ENCODE assay signal across 1 cellular context in genomic region chr11:34613462-34614183, GRCh38.
TF ChIP-seq lines count a peak whose summit lies in the region.

No MANE protein-coding gene starts in this region.

TF ChIP-seq in GM12878, 131 proteins besides CTCF, POLR2A, EP300 and RAD21 (continued from another document):
- TF ChIP-seq ZNF217 (IDR thresholded peaks at IDR 0.05) (peak; percentile 36; the same call in 1 of the 2 replicates), RELA (IDR thresholded peaks at IDR 0.05; ENCODE audit: borderline replicate concordance, partially characterized antibody) (no peak), ATF3 (IDR thresholded peaks at IDR 0.05; ENCODE audit: borderline replicate concordance, extremely low read depth, low read depth, low read length) (no peak), SPI1 (IDR thresholded peaks at IDR 0.05; ENCODE audit: borderline replicate concordance, insufficient read depth, low read depth, low read length) (peak; percentile 93), JUNB (IDR thresholded peaks at IDR 0.05) (peak; percentile 73), IRF4 (IDR thresholded peaks at IDR 0.05; ENCODE audit: low read depth, low read length) (peak; percentile 69; the same call in 1 of the 2 replicates), CBFB (IDR thresholded peaks at IDR 0.05; ENCODE audit: low read depth) (0 out of 2 replicates have a peak, but pooled peaks have one; percentile 30), FOXM1 (IDR thresholded peaks at IDR 0.05; ENCODE audit: low read depth, low read length) (peak; percentile 67; the same call in 1 of the 2 replicates), PAX5 (IDR thresholded peaks at IDR 0.05; ENCODE audit: borderline replicate concordance, low read depth, low read length) (peak; percentile 70; the same call in 1 of the 2 replicates), SIX5 (IDR thresholded peaks at IDR 0.05; ENCODE audit: low read depth, low read length, severe bottlenecking) (no peak), STAT3 (IDR thresholded peaks at IDR 0.05; ENCODE audit: low read depth, low read length) (no peak), CBX5 (IDR thresholded peaks at IDR 0.05; ENCODE audit: low read depth) (0 out of 2 replicates have a peak, but pooled peaks have one; percentile 52), KAT2A (conservative IDR thresholded peaks at IDR 0.05; ENCODE audit: control insufficient read depth, low read depth, low read length) (no peak), DPF2 (IDR thresholded peaks at IDR 0.05) (peak; percentile 35; the same call in 1 of the 2 replicates)
